ENCODE assay signal across 1 cellular context in the genomic region with DNA sequence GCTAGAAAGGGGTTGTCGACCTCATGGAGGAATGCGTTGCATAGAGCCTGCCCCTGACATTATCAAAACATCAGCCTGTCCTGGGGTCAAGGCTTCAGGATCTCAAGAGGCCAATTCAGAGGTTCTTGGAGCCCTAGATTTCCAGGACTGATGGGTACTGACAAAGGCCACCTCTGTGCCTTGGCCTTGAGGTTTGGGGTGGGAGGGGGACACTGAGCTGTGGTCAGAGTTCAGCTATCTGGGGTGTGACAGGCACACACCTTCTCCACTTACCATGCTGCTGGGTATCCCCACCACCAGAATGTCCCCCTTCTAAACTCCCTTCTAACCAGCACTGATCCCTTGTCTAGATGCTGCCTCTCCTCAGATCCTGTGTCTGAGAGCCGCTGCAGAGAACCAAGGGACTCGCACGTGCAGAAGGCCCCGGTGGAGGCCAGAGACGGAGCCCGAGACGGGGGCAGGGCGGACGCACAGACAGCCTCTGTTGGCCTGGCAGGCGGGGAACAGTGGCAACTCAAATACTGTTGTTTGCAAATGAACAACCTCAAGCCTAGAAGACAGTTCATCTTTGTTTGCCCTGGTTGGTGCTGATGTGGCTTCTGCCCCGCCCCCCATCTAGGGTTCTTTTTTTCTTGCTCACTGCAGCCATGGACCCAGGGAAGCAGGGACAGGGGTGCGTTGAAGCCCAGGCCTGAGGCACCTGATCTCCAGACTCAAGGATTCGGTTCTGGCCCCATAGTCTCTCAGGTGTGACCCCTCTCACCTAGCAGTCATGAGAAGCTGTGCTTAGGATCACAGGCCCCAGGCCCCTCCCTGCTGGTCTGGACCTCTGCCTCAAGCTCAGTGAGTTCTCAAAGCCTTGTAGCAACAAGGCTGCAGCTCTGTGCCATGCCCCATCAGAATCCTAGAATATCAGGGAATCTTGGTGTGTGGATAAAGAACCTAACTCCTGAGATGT.
TF ChIP-seq lines count a peak whose summit lies in the region.

No MANE protein-coding gene starts in this region.

TF ChIP-seq in K562, 482 proteins besides CTCF, POLR2A, EP300 and RAD21 (continued from another document and continues in another):
- TF ChIP-seq MGA (IDR thresholded peaks at IDR 0.05) (no peak), SAFB2 (IDR thresholded peaks at IDR 0.05; ENCODE audit: borderline replicate concordance, low read depth, low read length, severe bottlenecking) (no peak), ZNF668 (CRISPR knock-in tag; IDR thresholded peaks at IDR 0.05) (no peak), CC2D1A (IDR thresholded peaks at IDR 0.05) (no peak), DDX20 (tag; IDR thresholded peaks at IDR 0.05; ENCODE audit: low read depth) (no peak), THAP7 (CRISPR knock-in tag; IDR thresholded peaks at IDR 0.05) (no peak), NEUROD1 (IDR thresholded peaks at IDR 0.05; ENCODE audit: borderline replicate concordance, low read depth, low read length, partially characterized antibody) (no peak), RBM14 (IDR thresholded peaks at IDR 0.05; ENCODE audit: borderline replicate concordance, insufficient read depth, low read depth, low read length) (no peak), BRF2 (IDR thresholded peaks at IDR 0.05; ENCODE audit: borderline replicate concordance, insufficient read depth, insufficient read length) (no peak), ZNF655 (CRISPR knock-in tag; IDR thresholded peaks at IDR 0.05) (no peak), YY1 (IDR thresholded peaks at IDR 0.05; ENCODE audit: borderline replicate concordance in 1 of 3, control insufficient read depth in 1 of 3, extremely low read depth in 1 of 3, insufficient read depth in 3 of 3, insufficient read length in 1 of 3, insufficient replicate concordance in 2 of 3, low read depth in 1 of 3, low read length in 2 of 3) (no peak), MLX (CRISPR knock-in tag; conservative IDR thresholded peaks at IDR 0.05) (no peak), MCM2 (IDR thresholded peaks at IDR 0.05; ENCODE audit: low read depth) (no peak), RCOR1 (IDR thresholded peaks at IDR 0.05; ENCODE audit: borderline replicate concordance in 1 of 2, low read depth in 2 of 2, low read length in 2 of 2) (0 out of 4 replicates have a peak, but pooled peaks of 1 of the 2 experiments have one; percentile 13), ZBTB8A (IDR thresholded peaks at IDR 0.05; ENCODE audit: partially characterized antibody) (no peak), ZNF644 (tag; IDR thresholded peaks at IDR 0.05; ENCODE audit: low read depth) (no peak), ZNF347 (CRISPR knock-in tag; IDR thresholded peaks at IDR 0.05; ENCODE audit: low read depth) (no peak), ZNF24 (IDR thresholded peaks at IDR 0.05) (no peak), FOSL1 (tag; conservative IDR thresholded peaks at IDR 0.05) (no peak), ZNF217 (CRISPR knock-in tag; IDR thresholded peaks at IDR 0.05) (no peak), ZBTB17 (CRISPR knock-in tag; IDR thresholded peaks at IDR 0.05) (no peak), IRF1 (CRISPR knock-in tag; IDR thresholded peaks at IDR 0.05; ENCODE audit: borderline replicate concordance) (no peak), MTA1 (IDR thresholded peaks at IDR 0.05; ENCODE audit: borderline replicate concordance) (no peak)
- TF ChIP-seq, protein P1, sequence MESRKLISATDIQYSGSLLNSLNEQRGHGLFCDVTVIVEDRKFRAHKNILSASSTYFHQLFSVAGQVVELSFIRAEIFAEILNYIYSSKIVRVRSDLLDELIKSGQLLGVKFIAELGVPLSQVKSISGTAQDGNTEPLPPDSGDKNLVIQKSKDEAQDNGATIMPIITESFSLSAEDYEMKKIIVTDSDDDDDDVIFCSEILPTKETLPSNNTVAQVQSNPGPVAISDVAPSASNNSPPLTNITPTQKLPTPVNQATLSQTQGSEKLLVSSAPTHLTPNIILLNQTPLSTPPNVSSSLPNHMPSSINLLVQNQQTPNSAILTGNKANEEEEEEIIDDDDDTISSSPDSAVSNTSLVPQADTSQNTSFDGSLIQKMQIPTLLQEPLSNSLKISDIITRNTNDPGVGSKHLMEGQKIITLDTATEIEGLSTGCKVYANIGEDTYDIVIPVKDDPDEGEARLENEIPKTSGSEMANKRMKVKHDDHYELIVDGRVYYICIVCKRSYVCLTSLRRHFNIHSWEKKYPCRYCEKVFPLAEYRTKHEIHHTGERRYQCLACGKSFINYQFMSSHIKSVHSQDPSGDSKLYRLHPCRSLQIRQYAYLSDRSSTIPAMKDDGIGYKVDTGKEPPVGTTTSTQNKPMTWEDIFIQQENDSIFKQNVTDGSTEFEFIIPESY (CRISPR knock-in tag; IDR thresholded peaks at IDR 0.05), result no peak
- TF ChIP-seq, protein P2, sequence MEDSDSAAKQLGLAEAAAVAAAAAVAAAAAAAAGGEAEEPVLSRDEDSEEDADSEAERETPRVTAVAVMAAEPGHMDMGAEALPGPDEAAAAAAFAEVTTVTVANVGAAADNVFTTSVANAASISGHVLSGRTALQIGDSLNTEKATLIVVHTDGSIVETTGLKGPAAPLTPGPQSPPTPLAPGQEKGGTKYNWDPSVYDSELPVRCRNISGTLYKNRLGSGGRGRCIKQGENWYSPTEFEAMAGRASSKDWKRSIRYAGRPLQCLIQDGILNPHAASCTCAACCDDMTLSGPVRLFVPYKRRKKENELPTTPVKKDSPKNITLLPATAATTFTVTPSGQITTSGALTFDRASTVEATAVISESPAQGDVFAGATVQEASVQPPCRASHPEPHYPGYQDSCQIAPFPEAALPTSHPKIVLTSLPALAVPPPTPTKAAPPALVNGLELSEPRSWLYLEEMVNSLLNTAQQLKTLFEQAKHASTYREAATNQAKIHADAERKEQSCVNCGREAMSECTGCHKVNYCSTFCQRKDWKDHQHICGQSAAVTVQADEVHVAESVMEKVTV (CRISPR knock-in tag; IDR thresholded peaks at IDR 0.05), result no peak
- TF ChIP-seq, protein P3, sequence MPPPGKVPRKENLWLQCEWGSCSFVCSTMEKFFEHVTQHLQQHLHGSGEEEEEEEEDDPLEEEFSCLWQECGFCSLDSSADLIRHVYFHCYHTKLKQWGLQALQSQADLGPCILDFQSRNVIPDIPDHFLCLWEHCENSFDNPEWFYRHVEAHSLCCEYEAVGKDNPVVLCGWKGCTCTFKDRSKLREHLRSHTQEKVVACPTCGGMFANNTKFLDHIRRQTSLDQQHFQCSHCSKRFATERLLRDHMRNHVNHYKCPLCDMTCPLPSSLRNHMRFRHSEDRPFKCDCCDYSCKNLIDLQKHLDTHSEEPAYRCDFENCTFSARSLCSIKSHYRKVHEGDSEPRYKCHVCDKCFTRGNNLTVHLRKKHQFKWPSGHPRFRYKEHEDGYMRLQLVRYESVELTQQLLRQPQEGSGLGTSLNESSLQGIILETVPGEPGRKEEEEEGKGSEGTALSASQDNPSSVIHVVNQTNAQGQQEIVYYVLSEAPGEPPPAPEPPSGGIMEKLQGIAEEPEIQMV (tag; conservative IDR thresholded peaks at IDR 0.05; ENCODE audit: low read depth), result no peak
